In the genomic region with DNA sequence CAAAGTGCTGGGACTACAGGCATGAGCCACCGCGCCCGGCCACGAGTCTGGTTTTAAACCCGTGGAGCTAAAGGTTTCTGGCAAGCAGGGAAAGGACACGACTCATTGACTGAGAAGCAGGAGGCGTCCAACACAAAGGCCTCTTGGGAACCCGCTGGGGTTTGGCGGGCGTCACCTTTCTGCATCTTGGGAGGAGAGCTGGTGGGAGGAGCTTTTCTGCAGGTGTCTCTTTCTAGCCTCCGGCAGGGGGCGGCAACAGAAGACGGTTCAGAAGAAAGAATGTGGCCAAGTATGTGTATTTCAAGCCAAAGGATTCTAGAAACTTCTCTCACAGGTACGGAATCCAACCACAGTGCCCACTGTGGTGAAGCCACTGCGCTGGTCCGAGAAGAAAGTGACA, we compare ENCODE assay signal across 8 cellular contexts.
A peak's percentile ranks its signal among the peaks of the same experiment; 100 is the strongest.
DNase-seq lines count a peak whose midpoint lies in the region; ATAC-seq, FAIRE-seq and TF ChIP-seq lines count a peak whose summit lies in the region.

No MANE protein-coding gene starts in this region.

- H3K4me3 Mint-ChIP-seq in type B pancreatic cell = peak overlapping the region; percentile 15

- DNase-seq in A673 (ENCODE audit: low spot score) (peak; percentile 81), H54 (ENCODE audit: insufficient read length, low spot score) (peak; percentile 57), PC-3 (peak; percentile 84), foreskin keratinocyte (peak; percentile 87 to 94), pancreas (peak; percentile 80 to 96 (median 94)), type B pancreatic cell (ENCODE audit: extremely low spot score, unreplicated experiment) (no peak), cortex of kidney (lab: John Stamatoyannopoulos, UW) (no peak)
- peak; percentile 36 to 39 for DNase-seq in activated T-helper 1 cell treated with anti-CD3 and anti-CD28 coated beads, Interleukin-2, amount 50 U/mL, for 16 hours (ENCODE audit: low read depth in 1 of 2, low spot score in 1 of 2)

- no peak for FAIRE-seq in H54 (lab: Jason Lieb, UNC)
- FAIRE-seq in pancreas (lab: Jason Lieb, UNC) = no peak

- intact Hi-C loops in A673 (cut with micrococcal nuclease; ENCODE audit: unreplicated experiment) (no loop called here), PC-3 (cut with micrococcal nuclease) (loop anchor here (1.0 to 2.0 kb wide), 2 partner anchors 85 to 102 kb away; no protein-coding TSS in a partner anchor), pancreas (cut with DNase I) (loop anchor here in 1 of 3 donors (10.0 kb wide), 1 partner anchor 85 kb away; no protein-coding TSS in a partner anchor)

- peak overlapping the region; percentile 59; the same call in 1 of the 2 replicates for H2AFZ ChIP-seq in PC-3 (ENCODE audit: low read length)

- H3K4me1 Mint-ChIP-seq in type B pancreatic cell (ENCODE audit: unreplicated experiment) = peaks cover 58% of the 10 kb centered on the region

- peak overlapping the region; percentile 88 for H3K27ac Mint-ChIP-seq in type B pancreatic cell

- H3K9me3 Mint-ChIP-seq in type B pancreatic cell = peaks cover 4% of the 10 kb centered on the region

- no peak overlapping the region for H3K4me3 ChIP-seq in A673 (ENCODE audit: low read depth, low read length, poor library complexity, severe bottlenecking)
- H3K4me3 ChIP-seq in PC-3 (ENCODE audit: low read length) = no peak overlapping the region
- no peak overlapping the region for H3K4me3 ChIP-seq in pancreas

- H3K4me2 ChIP-seq in PC-3 (ENCODE audit: low read length) = peak overlapping the region; percentile 51

- ATAC-seq in PC-3 (peak; percentile 90), foreskin keratinocyte (peak; percentile 86), pancreas (peak; percentile 68 to 80 (median 76))

- H3K36me3 ChIP-seq in A673 (ENCODE audit: insufficient read depth, low read length, poor library complexity, severe bottlenecking) (no peaks in the 10 kb centered on the region), PC-3 (ENCODE audit: low read depth, low read length) (no peaks in the 10 kb centered on the region), pancreas (no peaks in the 10 kb centered on the region)

- TF ChIP-seq CTCF in A673 (conservative IDR thresholded peaks at IDR 0.05; ENCODE audit: low read depth, low read length) = peak; percentile 66
- TF ChIP-seq CTCF in PC-3 (conservative IDR thresholded peaks at IDR 0.05; ENCODE audit: low read depth, low read length) = peak; percentile 62
- TF ChIP-seq CTCF in foreskin keratinocyte (conservative IDR thresholded peaks at IDR 0.05) = peak; percentile 91
- TF ChIP-seq CTCF in pancreas (IDR thresholded peaks at IDR 0.05) = peak; percentile 49 to 68 (median 62)
- TF ChIP-seq CTCF in type B pancreatic cell (conservative IDR thresholded peaks at IDR 0.05) = peak; percentile 73

- peaks cover 25% of the 10 kb centered on the region for H3K36me3 Mint-ChIP-seq in type B pancreatic cell

- BruUV-seq in A673 (replicated peaks; lab: Mats Ljungman, UMichigan) = no TSS peak
- no TSS peak for BruUV-seq in PC-3 (replicated peaks; lab: Mats Ljungman, UMichigan)

- H3K9ac ChIP-seq in PC-3 (ENCODE audit: low read length) = no peak overlapping the region

- POLR2A ChIA-PET in A673 (lab: Charles Lee; ENCODE audit: low non-redundant PET) = no interaction called here
- POLR2A ChIA-PET in PC-3 (lab: Charles Lee; ENCODE audit: unreplicated experiment) = interaction anchor here (0.6 kb wide), 1 partner anchor 93 kb away, joined by 4 read pairs; no protein-coding TSS in a partner anchor

- TF ChIP-seq POLR2A in H54 (IDR thresholded peaks at IDR 0.05; ENCODE audit: low read depth, low read length) = no peak

- H3F3A ChIP-seq in PC-3 (ENCODE audit: low read length, unreplicated experiment) = no peaks in the 10 kb centered on the region

- H3K79me2 ChIP-seq in PC-3 (ENCODE audit: low read length) = no peaks in the 10 kb centered on the region

- H3K9me3 ChIP-seq in A673 (ENCODE audit: low read depth, low read length, poor library complexity, severe bottlenecking) = no peaks in the 10 kb centered on the region
- no peaks in the 10 kb centered on the region for H3K9me3 ChIP-seq in PC-3 (ENCODE audit: low read length)
- no peaks in the 10 kb centered on the region for H3K9me3 ChIP-seq in pancreas

- CTCF ChIA-PET in A673 (lab: Charles Lee) (interaction anchor here (0.6 to 1.1 kb wide), 4 partner anchors 25 to 101 kb away, joined by 3 to 8 read pairs (median 5); a partner anchor contains a TSS), PC-3 (lab: Charles Lee) (interaction anchor here (0.5 to 2.2 kb wide), 10 partner anchors 46 to 435 kb away, joined by 3 to 20 read pairs (median 4); a partner anchor contains a TSS)

- H3K4me1 ChIP-seq in A673 (ENCODE audit: insufficient read depth, low read length, poor library complexity, severe bottlenecking) (peaks cover 4% of the 10 kb centered on the region), PC-3 (ENCODE audit: insufficient read depth, low read length) (no peaks in the 10 kb centered on the region; the same call in 1 of the 2 replicates), foreskin keratinocyte (peaks cover 24% of the 10 kb centered on the region), pancreas (peaks cover 32 to 45% (median 38%) of the 10 kb centered on the region in 3 donors)

- no peaks in the 10 kb centered on the region for H4K20me1 ChIP-seq in PC-3 (ENCODE audit: low read length)

- H3K27me3 ChIP-seq in A673 (replicated peaks; ENCODE audit: insufficient read depth, low read depth, low read length, poor library complexity) (no peaks in the 10 kb centered on the region), PC-3 (ENCODE audit: low read length) (no peaks in the 10 kb centered on the region), foreskin keratinocyte (no peaks in the 10 kb centered on the region), pancreas (no peaks in the 10 kb centered on the region)

- H3K9me2 ChIP-seq in PC-3 (replicated peaks; ENCODE audit: low read length) = no peaks in the 10 kb centered on the region

- no peaks in the 10 kb centered on the region for H3K27me3 Mint-ChIP-seq in type B pancreatic cell

- H3K27ac ChIP-seq in A673 (ENCODE audit: low read depth, low read length, poor library complexity, severe bottlenecking) (no peak overlapping the region), PC-3 (ENCODE audit: low read length) (no peak overlapping the region), foreskin keratinocyte (peak overlapping the region; percentile 60), pancreas (peak overlapping the region; percentile 33 to 88 (median 76))

- WGBS in pancreas, 2 donors = 9 to 22% methylated on average over 16 of the region's 16 CpGs

Comparison
In these comparisons a context has a peak if more than half of its experiments do, and no peak if none do; other contexts are left out.
1. DNase-seq: peak in A673 (single experiment), H54 (single experiment), PC-3 (single experiment), activated T-helper 1 cell treated with anti-CD3 and anti-CD28 coated beads, Interleukin-2, amount 50 U/mL, for 16 hours (2 of 2), foreskin keratinocyte (2 of 2) and pancreas (6 of 6); none in type B pancreatic cell (single experiment) and cortex of kidney (single experiment).
2. H3K27ac ChIP-seq: peak in foreskin keratinocyte (single experiment) and pancreas (4 of 4); none in A673 (single experiment) and PC-3 (single experiment).
3. Peak in every context shown above with its lines, with median percentiles within 50 percentile points of each other: CTCF ChIP-seq and ATAC-seq.